Comparison of ENCODE assay signal across 19 cellular contexts in genomic region chr1:240031009-240031408, GRCh38.
A peak's percentile ranks its signal among the peaks of the same experiment; 100 is the strongest.
DNase-seq lines count a peak whose midpoint lies in the region; ATAC-seq, FAIRE-seq and TF ChIP-seq lines count a peak whose summit lies in the region.
"Had no signal": no experiment of that assay in that cellular context is flagged by ENCODE, and none has a peak within 500 bp of the region (broad histone marks: within the 10 kb centered on the region; RNA-seq: fewer than 3 reads in every experiment).

No MANE protein-coding gene starts in this region.

- H3K79me2 ChIP-seq in astrocyte (ENCODE audit: insufficient read depth, low read length): no peaks in the 10 kb centered on the region

- 4% methylated on average over 5 of the region's 5 CpGs for WGBS in A549 (ENCODE audit: missing lambda C conversion rate)

- CTCF ChIA-PET in A549 (lab: Yijun Ruan, JAX) (interaction anchor here (0.5 to 3.0 kb wide), 5 partner anchors 54 to 158 kb away, joined by 3 to 16 read pairs (median 7); no protein-coding TSS in a partner anchor), HEK293T (lab: Yijun Ruan, JAX) (interaction anchor here (1.3 kb wide), 1 partner anchor 70 kb away, joined by 3 read pairs; no protein-coding TSS in a partner anchor)

- H3K27me3 Mint-ChIP-seq in astrocyte (ENCODE audit: low read depth, unreplicated experiment): no peaks in the 10 kb centered on the region
- H3K27me3 Mint-ChIP-seq: B cell had no signal

- no peaks in the 10 kb centered on the region for H3K36me3 Mint-ChIP-seq in astrocyte (ENCODE audit: low read depth, unreplicated experiment)

- ATAC-seq in A549 (peak; percentile 92 to 93), upper lobe of right lung (no peak), GM18909 (IDR thresholded peaks at IDR 0.05; ENCODE audit: poor library complexity, unreplicated experiment) (no peak)

- peak overlapping the region; percentile 69 to 89 for H3K27ac ChIP-seq in A549
- peak overlapping the region; percentile 83 for H3K27ac ChIP-seq in astrocyte (ENCODE audit: low read depth, low read length)
- no peak overlapping the region for H3K27ac ChIP-seq in upper lobe of right lung
- H3K27ac ChIP-seq: cardiac muscle cell, esophagus squamous epithelium, left ventricle myocardium inferior, ovary had no signal

- H3K9me3 ChIP-seq in A549 (no peaks in the 10 kb centered on the region), astrocyte (ENCODE audit: insufficient read depth, low read depth, low read length) (no peaks in the 10 kb centered on the region), upper lobe of right lung (no peaks in the 10 kb centered on the region)
- H3K9me3 ChIP-seq: esophagus squamous epithelium, ovary had no signal

- intact Hi-C loops in upper lobe of right lung (cut with DNase I): no loop called here

- peaks cover 30% of the 10 kb centered on the region for H3K4me1 Mint-ChIP-seq in astrocyte (ENCODE audit: low read depth, unreplicated experiment)
- H3K4me1 Mint-ChIP-seq: B cell had no signal

- no peaks in the 10 kb centered on the region for H3K36me3 ChIP-seq in astrocyte (ENCODE audit: insufficient read depth, low read length)
- no peaks in the 10 kb centered on the region for H3K36me3 ChIP-seq in upper lobe of right lung
- H3K36me3 ChIP-seq: cardiac muscle cell, esophagus squamous epithelium, left ventricle myocardium inferior, ovary had no signal

- no peaks in the 10 kb centered on the region for H3K9me3 Mint-ChIP-seq in astrocyte (ENCODE audit: unreplicated experiment)

- DNase-seq in A549 (ENCODE audit: low read depth in 1 of 2, low spot score in 1 of 2) (peak; percentile 68 to 90), HPDE6-E6E7 (ENCODE audit: extremely low spot score) (peak; percentile 11), astrocyte (ENCODE audit: low read depth) (peak; percentile 97), hepatic stellate cell (ENCODE audit: low spot score) (peak; percentile 71), upper lobe of right lung (no peak), HEK293T (ENCODE audit: extremely low spot score) (no peak), LoVo (ENCODE audit: low spot score) (no peak)
- DNase-seq: activated CD4-positive, CD25-positive, alpha-beta regulatory T cell; activated T-cell treated with anti-CD3 and anti-CD28 coated beads, Interleukin-2, amount 50 U/mL, for 48 hours; esophagus squamous epithelium; Karpas-422; left ventricle myocardium inferior; ovary; SHP77; substantia nigra had no signal

- TF ChIP-seq RAD21 in A549 (conservative IDR thresholded peaks at IDR 0.05 in 1 of 2, IDR thresholded peaks at IDR 0.05 in 1 of 2): peak in 1 of 2 experiments; percentile 16; a peak in 1 of 5 replicates

- H3K4me2 ChIP-seq in A549 (peak overlapping the region; percentile 67), astrocyte (ENCODE audit: low read length) (peak overlapping the region; percentile 64)

- H4K20me1 ChIP-seq in astrocyte (ENCODE audit: insufficient read depth, low read length): no peaks in the 10 kb centered on the region

- TF ChIP-seq CTCF in A549 (IDR thresholded peaks at IDR 0.05): no peak
- no peak for TF ChIP-seq CTCF in astrocyte (IDR thresholded peaks at IDR 0.05; ENCODE audit: insufficient read depth, low read depth, low read length)
- no peak for TF ChIP-seq CTCF in upper lobe of right lung (IDR thresholded peaks at IDR 0.05)

- H3K9ac ChIP-seq in astrocyte (ENCODE audit: low read length): peak overlapping the region; percentile 34

- FAIRE-seq in A549 (lab: Jason Lieb, UNC): peak; percentile 92
- FAIRE-seq in astrocyte (lab: Jason Lieb, UNC): peak; percentile 84
- FAIRE-seq: H1 had no signal

- peak overlapping the region; percentile 38 for H3K27ac Mint-ChIP-seq in astrocyte (ENCODE audit: unreplicated experiment)
- H3K27ac Mint-ChIP-seq: B cell had no signal

- TF ChIP-seq EP300 in A549 (IDR thresholded peaks at IDR 0.05): peak in 1 of 2 experiments; percentile 49; a peak in 1 of 5 replicates

- H3K4me1 ChIP-seq in A549: peaks cover 41% of the 10 kb centered on the region
- H3K4me1 ChIP-seq in astrocyte (ENCODE audit: insufficient read depth, low read length): peaks cover 21% of the 10 kb centered on the region
- no peaks in the 10 kb centered on the region for H3K4me1 ChIP-seq in upper lobe of right lung
- H3K4me1 ChIP-seq: esophagus squamous epithelium, left ventricle myocardium inferior had no signal

- POLR2A ChIA-PET in A549 (lab: Yijun Ruan, JAX): interaction anchor here (0.5 to 1.2 kb wide), 4 partner anchors 61 to 801 kb away, joined by 3 to 4 read pairs (median 3); partner anchors contain the start of gene FMN2
- POLR2A ChIA-PET in HEK293T (lab: Yijun Ruan, JAX): no interaction called here

- H3K27me3 ChIP-seq in astrocyte (ENCODE audit: insufficient read depth, low read length): no peaks in the 10 kb centered on the region
- H3K27me3 ChIP-seq in upper lobe of right lung: no peaks in the 10 kb centered on the region
- H3K27me3 ChIP-seq: cardiac muscle cell, esophagus squamous epithelium, ovary had no signal

- no peak overlapping the region for H2AFZ ChIP-seq in astrocyte (ENCODE audit: low read depth, low read length)

- no peak for TF ChIP-seq POLR2A in A549 (IDR thresholded peaks at IDR 0.05; ENCODE audit: low read length)

- H3K4me3 Mint-ChIP-seq in astrocyte (ENCODE audit: unreplicated experiment): no peak overlapping the region
- H3K4me3 Mint-ChIP-seq: B cell had no signal

- H3K4me3 ChIP-seq in A549 (no peak overlapping the region), astrocyte (ENCODE audit: insufficient read depth, low read depth, low read length) (no peak overlapping the region), upper lobe of right lung (no peak overlapping the region)
- H3K4me3 ChIP-seq: cardiac muscle cell, esophagus squamous epithelium, left ventricle myocardium inferior, ovary had no signal

TF ChIP-seq in A549, 52 proteins besides CTCF, POLR2A, EP300 and RAD21:
- TF ChIP-seq, protein P1, sequence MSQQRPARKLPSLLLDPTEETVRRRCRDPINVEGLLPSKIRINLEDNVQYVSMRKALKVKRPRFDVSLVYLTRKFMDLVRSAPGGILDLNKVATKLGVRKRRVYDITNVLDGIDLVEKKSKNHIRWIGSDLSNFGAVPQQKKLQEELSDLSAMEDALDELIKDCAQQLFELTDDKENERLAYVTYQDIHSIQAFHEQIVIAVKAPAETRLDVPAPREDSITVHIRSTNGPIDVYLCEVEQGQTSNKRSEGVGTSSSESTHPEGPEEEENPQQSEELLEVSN (IDR thresholded peaks at IDR 0.05; ENCODE audit: borderline replicate concordance, low read depth): peak; percentile 14; the same call in 1 of the 2 replicates
- TF ChIP-seq, protein P2, sequence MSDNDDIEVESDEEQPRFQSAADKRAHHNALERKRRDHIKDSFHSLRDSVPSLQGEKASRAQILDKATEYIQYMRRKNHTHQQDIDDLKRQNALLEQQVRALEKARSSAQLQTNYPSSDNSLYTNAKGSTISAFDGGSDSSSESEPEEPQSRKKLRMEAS (IDR thresholded peaks at IDR 0.05): peak; percentile 62; the same call in 1 of the 2 replicates
- TF ChIP-seq FOSL2 (IDR thresholded peaks at IDR 0.05) (peak; percentile 73), FOSL2 (CRISPR knock-in tag; IDR thresholded peaks at IDR 0.05) (peak; percentile 88), ZSCAN20 (CRISPR knock-in tag; IDR thresholded peaks at IDR 0.05) (no peak), JUN (IDR thresholded peaks at IDR 0.05) (peak in 1 of 2 experiments; percentile 35; a peak in 1 of 5 replicates), GATA3 (IDR thresholded peaks at IDR 0.05; ENCODE audit: borderline replicate concordance) (peak; percentile 55; the same call in 1 of the 2 replicates), POLR2AphosphoS2 (conservative IDR thresholded peaks at IDR 0.05; ENCODE audit: low read length) (no peak), JUNB (IDR thresholded peaks at IDR 0.05) (peak; percentile 72), SREBF2 (IDR thresholded peaks at IDR 0.05) (no peak)

TF ChIP-seq in HEK293T, 16 proteins besides CTCF, POLR2A, EP300 and RAD21:
- TF ChIP-seq SP1 (IDR thresholded peaks at IDR 0.05) (no peak), FOXA1 (IDR thresholded peaks at IDR 0.05) (no peak), TARDBP (IDR thresholded peaks at IDR 0.05) (no peak), ELF4 (IDR thresholded peaks at IDR 0.05) (no peak), SUZ12 (IDR thresholded peaks at IDR 0.05) (no peak), FOXM1 (IDR thresholded peaks at IDR 0.05; ENCODE audit: borderline replicate concordance) (no peak), ZNF384 (IDR thresholded peaks at IDR 0.05) (no peak), L3MBTL2 (conservative IDR thresholded peaks at IDR 0.05) (no peak), LEF1 (IDR thresholded peaks at IDR 0.05; ENCODE audit: borderline replicate concordance) (no peak), PKNOX1 (IDR thresholded peaks at IDR 0.05) (no peak), ARNT (IDR thresholded peaks at IDR 0.05) (no peak), NFRKB (IDR thresholded peaks at IDR 0.05) (no peak), CTBP1 (IDR thresholded peaks at IDR 0.05; ENCODE audit: borderline replicate concordance) (no peak), FOXK2 (IDR thresholded peaks at IDR 0.05) (no peak), BHLHE40 (IDR thresholded peaks at IDR 0.05; ENCODE audit: borderline replicate concordance) (no peak), HDGF (IDR thresholded peaks at IDR 0.05; ENCODE audit: borderline replicate concordance) (no peak)

Comparison
In these comparisons a context has a peak if more than half of its experiments do, and no peak if none do; other contexts are left out.
1. ATAC-seq: peak in A549 (2 of 2); none in upper lobe of right lung (single experiment) and GM18909 (single experiment).
2. DNase-seq: peak in A549 (2 of 2), HPDE6-E6E7 (single experiment), astrocyte (single experiment) and hepatic stellate cell (single experiment); none in upper lobe of right lung (single experiment), HEK293T (single experiment) and LoVo (single experiment).